In the genomic region with DNA sequence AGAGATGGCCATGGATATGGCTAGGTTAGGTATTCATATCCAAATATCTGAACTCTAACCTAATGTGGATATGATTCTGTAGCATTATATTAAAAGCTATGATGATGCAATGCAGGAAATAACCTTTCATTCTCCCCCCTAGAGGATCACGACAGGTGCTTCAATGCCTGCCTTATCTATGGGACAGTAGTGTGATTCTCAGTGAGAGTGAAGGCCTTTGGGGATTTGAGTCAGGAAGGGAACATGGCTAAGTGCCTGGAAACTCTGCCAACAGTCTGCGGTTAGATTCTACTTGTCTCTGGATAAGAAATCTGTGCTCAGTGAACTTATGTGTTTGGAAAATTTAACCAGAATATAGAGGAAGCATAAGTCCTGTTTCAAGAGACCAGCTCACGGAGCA, we compare ENCODE assay signal across 9 cellular contexts.
DNase-seq lines count a peak whose midpoint lies in the region; ATAC-seq and TF ChIP-seq lines count a peak whose summit lies in the region.
"Had no signal": no experiment of that assay in that cellular context is flagged by ENCODE, and none has a peak within 500 bp of the region (broad histone marks: within the 10 kb centered on the region; RNA-seq: fewer than 3 reads in every experiment).

No MANE protein-coding gene starts in this region.

- H3K36me3 Mint-ChIP-seq in Caco-2 (ENCODE audit: insufficient read depth, unreplicated experiment), result peaks cover 72% of the 10 kb centered on the region

- WGBS in psoas muscle, 3 donors, result 26 to 28% (median 28%) methylated on average over 3 of the region's 3 CpGs

- no TSS peak for BruUV-seq in Caco-2 (replicated peaks; lab: Mats Ljungman, UMichigan)

- peaks cover 12% of the 10 kb centered on the region for H3K9me3 Mint-ChIP-seq in Caco-2 (ENCODE audit: unreplicated experiment)

- intact Hi-C loops in Caco-2 (cut with micrococcal nuclease; ENCODE audit: unreplicated experiment), result loop anchor here (10.0 kb wide), 1 partner anchor 112 kb away; no protein-coding TSS in a partner anchor
- intact Hi-C loops in psoas muscle (cut with DNase I), result no loop called here

- H3K4me1 ChIP-seq in Caco-2 (no peaks in the 10 kb centered on the region), psoas muscle (peaks cover 9% of the 10 kb centered on the region)

- no peak overlapping the region for H3K4me3 Mint-ChIP-seq in Caco-2 (ENCODE audit: unreplicated experiment)

- POLR2A ChIA-PET in Caco-2 (lab: Charles Lee), result no interaction called here

- no peak for DNase-seq in Caco-2
- peak; percentile 86 for DNase-seq in RPMI7951 (ENCODE audit: low read depth)
- peak; percentile 70 for DNase-seq in fibroblast of gingiva (ENCODE audit: low read depth)
- DNase-seq in psoas muscle, result no peak
- no peak for DNase-seq in retina
- DNase-seq in NOMO-1 treated with DMSO at 0.1 percent for 48 hours (lab: John Stamatoyannopoulos, UW; ENCODE audit: unreplicated experiment), result no peak
- no peak for DNase-seq in activated gamma-delta T cell (lab: John Stamatoyannopoulos, UW)
- DNase-seq: transverse colon had no signal

- H3K4me3 ChIP-seq in Caco-2 (ENCODE audit: low read depth, low read length), result no peak overlapping the region
- H3K4me3 ChIP-seq in psoas muscle, result no peak overlapping the region
- H3K4me3 ChIP-seq: transverse colon had no signal

- CTCF ChIA-PET in Caco-2 (lab: Charles Lee), result no interaction called here

- no peaks in the 10 kb centered on the region for H3K27me3 Mint-ChIP-seq in Caco-2 (ENCODE audit: insufficient read depth, unreplicated experiment)

- no peaks in the 10 kb centered on the region; the same call in 1 of the 2 replicates for H3K36me3 ChIP-seq in Caco-2 (ENCODE audit: control insufficient read depth, insufficient read depth, low read length)
- H3K36me3 ChIP-seq in psoas muscle (ENCODE audit: insufficient read depth in 1 of 2, low read depth in 1 of 2), result peaks cover 0 to 4% of the 10 kb centered on the region in 2 donors
- H3K36me3 ChIP-seq: transverse colon had no signal

- H3K27me3 ChIP-seq in Caco-2 (replicated peaks; ENCODE audit: control insufficient read depth, insufficient read depth, low read length) (no peaks in the 10 kb centered on the region), psoas muscle (ENCODE audit: insufficient read depth in 3 of 3, low read length in 2 of 3) (no peaks in the 10 kb centered on the region)
- H3K27me3 ChIP-seq: transverse colon had no signal

- ATAC-seq in psoas muscle, result peak; percentile 46 to 74 (median 70)
- ATAC-seq in GM18907 (IDR thresholded peaks at IDR 0.05; ENCODE audit: unreplicated experiment), result no peak

- H3K9me3 ChIP-seq in Caco-2 (peaks cover 2% of the 10 kb centered on the region; the same call in 1 of the 2 replicates), psoas muscle (no peaks in the 10 kb centered on the region)
- H3K9me3 ChIP-seq: transverse colon had no signal

- H3K4me1 Mint-ChIP-seq in Caco-2 (ENCODE audit: low read depth, unreplicated experiment), result no peaks in the 10 kb centered on the region

- peak overlapping the region; percentile 32 for H3K27ac ChIP-seq in psoas muscle
- H3K27ac ChIP-seq: transverse colon had no signal

- peak overlapping the region; percentile 41 for H3K27ac Mint-ChIP-seq in Caco-2 (ENCODE audit: unreplicated experiment)

- TF ChIP-seq CTCF in Caco-2 (IDR thresholded peaks at IDR 0.05; ENCODE audit: insufficient read depth in 1 of 2, low read depth in 1 of 2, low read length in 1 of 2, severe bottlenecking in 1 of 2, unreplicated experiment in 1 of 2) (no peak), psoas muscle (IDR thresholded peaks at IDR 0.05) (no peak)

Comparison
In these comparisons a context has a peak if more than half of its experiments do, and no peak if none do; other contexts are left out.
1. DNase-seq: peak in RPMI7951 (single experiment) and fibroblast of gingiva (single experiment); none in Caco-2 (0 of 2), psoas muscle (0 of 2), retina (single experiment), NOMO-1 treated with DMSO at 0.1 percent for 48 hours (single experiment) and activated gamma-delta T cell (single experiment).